In the genomic region with DNA sequence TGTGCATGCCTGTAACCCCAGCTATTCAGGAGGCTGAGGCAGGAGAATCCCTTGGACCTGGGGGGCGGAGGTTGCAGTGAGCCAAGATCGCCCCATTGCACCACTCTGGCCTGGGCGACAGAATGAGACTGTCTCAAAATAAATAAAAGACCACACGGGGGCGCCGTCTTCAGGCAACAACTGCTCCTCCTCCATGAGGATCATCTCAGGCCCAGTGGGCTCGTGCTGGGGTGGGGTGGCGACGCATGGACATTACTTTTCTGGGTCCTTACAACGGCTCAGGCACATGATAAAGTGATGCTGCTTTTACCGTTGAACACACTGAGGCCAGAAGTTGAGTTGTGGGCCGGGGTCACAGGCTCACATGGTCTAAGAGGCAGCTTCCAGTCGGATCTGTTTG, we compare ENCODE assay signal across 8 cellular contexts. TPM values are rescaled to one million over a fixed set of nuclear protein-coding genes. Genes with fewer than 3 reads are reported as not detected.
DNase-seq lines count a peak whose midpoint lies in the region; ATAC-seq and TF ChIP-seq lines count a peak whose summit lies in the region.

No MANE protein-coding gene starts in this region.

- H3K18ac ChIP-seq in mesendoderm (ENCODE audit: low read length), result no peak overlapping the region

- in situ Hi-C loops in brain microvascular endothelial cell (cut with HindIII; ENCODE audit: low pct_ligation_motif_present, low sequenced_read_pairs), result no loop called here

- H3K9ac ChIP-seq in OCI-LY1 (ENCODE audit: low read length) (no peak overlapping the region), mesendoderm (ENCODE audit: low read length) (no peak overlapping the region)

- no CpG with 5 or more reads among the region's 13 CpGs for WGBS in mesendoderm (ENCODE audit: extremely low coverage, insufficient coverage, low lambda C conversion rate)

- H2AFZ ChIP-seq in OCI-LY1 (ENCODE audit: low read length), result no peak overlapping the region

- H3K4me3 ChIP-seq in OCI-LY1 (ENCODE audit: low read depth, low read length, poor library complexity, severe bottlenecking) (no peak overlapping the region), brain microvascular endothelial cell (ENCODE audit: low read depth, low read length) (no peak overlapping the region), mesendoderm (ENCODE audit: low read length) (no peak overlapping the region)

- H3F3A ChIP-seq in OCI-LY1 (ENCODE audit: insufficient read depth, low read length), result no peaks in the 10 kb centered on the region

- H3K79me1 ChIP-seq in mesendoderm (ENCODE audit: low read length), result no peaks in the 10 kb centered on the region

- no peaks in the 10 kb centered on the region for H3K9me3 ChIP-seq in OCI-LY1 (ENCODE audit: low read length)

- no peaks in the 10 kb centered on the region for H4K20me1 ChIP-seq in OCI-LY1 (ENCODE audit: insufficient read depth, low read length)

- peaks cover 10% of the 10 kb centered on the region for H3K4me1 ChIP-seq in OCI-LY1 (ENCODE audit: insufficient read depth, low read length, severe bottlenecking)
- no peaks in the 10 kb centered on the region for H3K4me1 ChIP-seq in mesendoderm (ENCODE audit: control insufficient read depth, low read depth, low read length)

- no peak overlapping the region for H4K5ac ChIP-seq in mesendoderm (ENCODE audit: low read length)

- no peaks in the 10 kb centered on the region for H3K36me3 ChIP-seq in OCI-LY1 (ENCODE audit: insufficient read depth, low read length)
- no peaks in the 10 kb centered on the region for H3K36me3 ChIP-seq in brain microvascular endothelial cell (replicated peaks)
- H3K36me3 ChIP-seq in mesendoderm (ENCODE audit: control insufficient read depth, insufficient read depth, low read length), result no peaks in the 10 kb centered on the region

- peaks cover 17% of the 10 kb centered on the region for H3K27me3 ChIP-seq in OCI-LY1 (ENCODE audit: insufficient read depth, low read length)
- no peaks in the 10 kb centered on the region for H3K27me3 ChIP-seq in brain microvascular endothelial cell (replicated peaks)
- H3K27me3 ChIP-seq in mesendoderm (ENCODE audit: insufficient read depth, low read length, poor library complexity), result no peaks in the 10 kb centered on the region

- H3K56ac ChIP-seq in mesendoderm (ENCODE audit: low read length), result no peak overlapping the region

- H3K27ac ChIP-seq in OCI-LY1 (ENCODE audit: low read depth, low read length, poor library complexity, severe bottlenecking), result no peak overlapping the region
- no peak overlapping the region for H3K27ac ChIP-seq in brain microvascular endothelial cell
- H3K27ac ChIP-seq in mesendoderm (ENCODE audit: low read depth, low read length), result no peak overlapping the region

- no peak overlapping the region for H3K4ac ChIP-seq in mesendoderm (ENCODE audit: low read depth, low read length)

- no peak overlapping the region for H3K4me2 ChIP-seq in OCI-LY1 (ENCODE audit: low read length)
- no peak overlapping the region for H3K4me2 ChIP-seq in mesendoderm (ENCODE audit: low read length)

- H2AK5ac ChIP-seq in mesendoderm (ENCODE audit: low read length), result no peak overlapping the region

- peak; percentile 3 for DNase-seq in AG09319 (ENCODE audit: extremely low read depth, low read depth)
- peak; percentile 33 for DNase-seq in brain microvascular endothelial cell
- DNase-seq in mesendoderm, result peak; percentile 74
- no peak for DNase-seq in NCI-H524 treated with DMSO at 0.1 percent for 48 hours (lab: John Stamatoyannopoulos, UW)

- TF ChIP-seq CTCF in AG09319 (IDR thresholded peaks at IDR 0.05; ENCODE audit: low read depth, low read length) (peak; percentile 39), GM12873 (IDR thresholded peaks at IDR 0.05; ENCODE audit: insufficient read depth, low read depth, low read length, missing control alignments) (peak; percentile 62), OCI-LY1 (IDR thresholded peaks at IDR 0.05; ENCODE audit: low read length) (peak; percentile 43), brain microvascular endothelial cell (IDR thresholded peaks at IDR 0.05; ENCODE audit: low read depth, low read length, missing control alignments) (peak; percentile 66)

- no peak overlapping the region for H2BK120ac ChIP-seq in mesendoderm (ENCODE audit: low read depth, low read length)

- no peaks in the 10 kb centered on the region for H3K79me2 ChIP-seq in OCI-LY1 (ENCODE audit: insufficient read depth, low read length)
- no peaks in the 10 kb centered on the region for H3K79me2 ChIP-seq in mesendoderm (ENCODE audit: control insufficient read depth, insufficient read depth, low read length)

- H2BK5ac ChIP-seq in mesendoderm (ENCODE audit: low read length), result no peak overlapping the region

- no peak overlapping the region for H2BK15ac ChIP-seq in mesendoderm (replicated peaks; ENCODE audit: low read depth)

- H4K8ac ChIP-seq in mesendoderm (ENCODE audit: low read depth, low read length), result no peak overlapping the region

- no peak overlapping the region for H3K23ac ChIP-seq in mesendoderm (ENCODE audit: low read length)

- no peaks in the 10 kb centered on the region for H3K9me2 ChIP-seq in OCI-LY1 (ENCODE audit: low read depth, low read length)

- ATAC-seq in GM21717 (IDR thresholded peaks at IDR 0.05; ENCODE audit: unreplicated experiment) (no peak), GM21825 (IDR thresholded peaks at IDR 0.05; ENCODE audit: unreplicated experiment) (no peak)

RNA-seq across cellular contexts. Expression of a gene that starts 56.2 kb away (rescaled TPM):
- 35.9 TPM for polyA plus RNA-seq in mesendoderm (2013, experiment 1 of 2)
- polyA plus RNA-seq in mesendoderm (2013, experiment 2 of 2), result 35.7 TPM

RNA-seq across cellular contexts. Expression of a gene that starts 56.3 kb away (rescaled TPM):
- 9.4 TPM for polyA plus RNA-seq in mesendoderm (2013, experiment 1 of 2)
- polyA plus RNA-seq in mesendoderm (2013, experiment 2 of 2), result 8.9 TPM
